In genomic region chr1:151790071-151790939, GRCh38 we compare ENCODE assay signal across 8 cellular contexts. TPM values are rescaled to one million over a fixed set of nuclear protein-coding genes. Genes with fewer than 3 reads are reported as not detected.
DNase-seq lines count a peak whose midpoint lies in the region; ATAC-seq and TF ChIP-seq lines count a peak whose summit lies in the region.

A gene with protein sequence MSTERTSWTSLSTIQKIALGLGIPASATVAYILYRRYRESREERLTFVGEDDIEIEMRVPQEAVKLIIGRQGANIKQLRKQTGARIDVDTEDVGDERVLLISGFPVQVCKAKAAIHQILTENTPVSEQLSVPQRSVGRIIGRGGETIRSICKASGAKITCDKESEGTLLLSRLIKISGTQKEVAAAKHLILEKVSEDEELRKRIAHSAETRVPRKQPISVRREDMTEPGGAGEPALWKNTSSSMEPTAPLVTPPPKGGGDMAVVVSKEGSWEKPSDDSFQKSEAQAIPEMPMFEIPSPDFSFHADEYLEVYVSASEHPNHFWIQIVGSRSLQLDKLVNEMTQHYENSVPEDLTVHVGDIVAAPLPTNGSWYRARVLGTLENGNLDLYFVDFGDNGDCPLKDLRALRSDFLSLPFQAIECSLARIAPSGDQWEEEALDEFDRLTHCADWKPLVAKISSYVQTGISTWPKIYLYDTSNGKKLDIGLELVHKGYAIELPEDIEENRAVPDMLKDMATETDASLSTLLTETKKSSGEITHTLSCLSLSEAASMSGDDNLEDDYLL (minus strand): TSS chr1:151790500. CDS start chr1:151783022, 7,478 bp downstream.

- peak within 1 kb of the TSS; percentile 98 for H3K27ac Mint-ChIP-seq in activated naive CD8-positive, alpha-beta T cell treated with anti-CD3 and anti-CD28 coated beads, Interleukin-2, amount 50 U/mL, for 24 hours
- peak within 1 kb of the TSS; percentile 92 for H3K27ac Mint-ChIP-seq in type B pancreatic cell

- WGBS in trophoblast cell (ENCODE audit: extremely low coverage, insufficient coverage, insufficient read length), result no CpG with 5 or more reads among the region's 58 CpGs

- H4K8ac ChIP-seq in trophoblast cell (ENCODE audit: low read depth, low read length), result peak within 1 kb of the TSS; percentile 90

- peak within 1 kb of the TSS; percentile 59 for H3K4ac ChIP-seq in trophoblast cell (ENCODE audit: low read depth, low read length)

- H3K36me3 ChIP-seq in trophoblast cell (ENCODE audit: control insufficient read depth in 1 of 2, insufficient read depth in 2 of 2, low read length in 2 of 2), result no peaks in the 10 kb centered on the region

- peaks cover 3% of the 10 kb centered on the region for H3K27me3 Mint-ChIP-seq in activated naive CD8-positive, alpha-beta T cell treated with anti-CD3 and anti-CD28 coated beads, Interleukin-2, amount 50 U/mL, for 24 hours
- H3K27me3 Mint-ChIP-seq in type B pancreatic cell, result peaks cover 19% of the 10 kb centered on the region

- H3K4me2 ChIP-seq in trophoblast cell (ENCODE audit: low read length), result peak within 1 kb of the TSS; percentile 88

- TF ChIP-seq CTCF in GM12872 (IDR thresholded peaks at IDR 0.05; ENCODE audit: insufficient read depth, low read depth, low read length) (peak; percentile 28; the same call in 1 of the 3 replicates), type B pancreatic cell (conservative IDR thresholded peaks at IDR 0.05) (peak; percentile 58)

- no peak within 1 kb of the TSS for H2AK5ac ChIP-seq in trophoblast cell (ENCODE audit: low read length)

- peaks cover 5% of the 10 kb centered on the region for H3K79me1 ChIP-seq in trophoblast cell (ENCODE audit: low read length)

- peak within 1 kb of the TSS; percentile 100 for H3K4me3 Mint-ChIP-seq in activated naive CD8-positive, alpha-beta T cell treated with anti-CD3 and anti-CD28 coated beads, Interleukin-2, amount 50 U/mL, for 24 hours
- H3K4me3 Mint-ChIP-seq in type B pancreatic cell, result peak within 1 kb of the TSS; percentile 97

- peaks cover 8% of the 10 kb centered on the region for H3K36me3 Mint-ChIP-seq in activated naive CD8-positive, alpha-beta T cell treated with anti-CD3 and anti-CD28 coated beads, Interleukin-2, amount 50 U/mL, for 24 hours (ENCODE audit: low read depth)
- peaks cover 4% of the 10 kb centered on the region for H3K36me3 Mint-ChIP-seq in type B pancreatic cell

- peak within 1 kb of the TSS; percentile 99 for H2AFZ ChIP-seq in trophoblast cell (ENCODE audit: insufficient read depth, low read length, poor library complexity)

- H3K4me1 ChIP-seq in trophoblast cell (ENCODE audit: control insufficient read depth in 1 of 2, insufficient read depth in 2 of 2, low read length in 2 of 2), result peaks cover 2% of the 10 kb centered on the region in 2 experiments

- peak within 1 kb of the TSS; percentile 76 for H3K4me3 ChIP-seq in trophoblast cell (ENCODE audit: low read depth, low read length)

- DNase-seq in NCI-H128 (lab: John Stamatoyannopoulos, UW; ENCODE audit: unreplicated experiment) (peak; percentile 99), SW480 (ENCODE audit: low spot score) (peak; percentile 99), cardiac septum (ENCODE audit: low spot score) (peak; percentile 99), trophoblast cell (peak; percentile 99), type B pancreatic cell (ENCODE audit: extremely low spot score, unreplicated experiment) (peak; percentile 98)
- peak; percentile 98 for DNase-seq in activated naive CD8-positive, alpha-beta T cell treated with anti-CD3 and anti-CD28 coated beads, Interleukin-2, amount 50 U/mL, for 24 hours

- H3K27me3 ChIP-seq in trophoblast cell (ENCODE audit: insufficient read depth, low read length), result no peaks in the 10 kb centered on the region

- peak within 1 kb of the TSS; percentile 75 for H3K14ac ChIP-seq in trophoblast cell (ENCODE audit: low read length)

- peak within 1 kb of the TSS; percentile 67 for H4K12ac ChIP-seq in trophoblast cell (ENCODE audit: low read depth, low read length)

- H2BK5ac ChIP-seq in trophoblast cell (ENCODE audit: low read depth, low read length, poor library complexity), result peak within 1 kb of the TSS; percentile 42

- peak within 1 kb of the TSS; percentile 32 for H2BK120ac ChIP-seq in trophoblast cell (ENCODE audit: insufficient read depth, low read length, poor library complexity)

- ATAC-seq in HG02759 (IDR thresholded peaks at IDR 0.05; ENCODE audit: unreplicated experiment), result peak; percentile 97
- ATAC-seq in activated naive CD8-positive, alpha-beta T cell treated with anti-CD3 and anti-CD28 coated beads, Interleukin-2, amount 50 U/mL, for 24 hours, result peak; percentile 99

- intact Hi-C loops in cardiac septum (cut with DNase I), result loop anchor here (2.0 kb wide), 1 partner anchor 42 kb away; no protein-coding TSS in a partner anchor

- H4K91ac ChIP-seq in trophoblast cell (ENCODE audit: low read depth, low read length), result peak within 1 kb of the TSS; percentile 33

- H2BK12ac ChIP-seq in trophoblast cell (ENCODE audit: low read length), result no peak within 1 kb of the TSS

- peaks cover 6% of the 10 kb centered on the region for H3K79me2 ChIP-seq in trophoblast cell (ENCODE audit: control insufficient read depth, insufficient read depth, low read length, poor library complexity)

- peak within 1 kb of the TSS; percentile 51 for H3K18ac ChIP-seq in trophoblast cell (ENCODE audit: low read length)

- H3K9me3 Mint-ChIP-seq in activated naive CD8-positive, alpha-beta T cell treated with anti-CD3 and anti-CD28 coated beads, Interleukin-2, amount 50 U/mL, for 24 hours, result no peaks in the 10 kb centered on the region
- no peaks in the 10 kb centered on the region for H3K9me3 Mint-ChIP-seq in type B pancreatic cell

- peaks cover 27% of the 10 kb centered on the region for H3K4me1 Mint-ChIP-seq in activated naive CD8-positive, alpha-beta T cell treated with anti-CD3 and anti-CD28 coated beads, Interleukin-2, amount 50 U/mL, for 24 hours
- peaks cover 7% of the 10 kb centered on the region for H3K4me1 Mint-ChIP-seq in type B pancreatic cell (ENCODE audit: unreplicated experiment)

- peak within 1 kb of the TSS; percentile 3 for H3K9ac ChIP-seq in trophoblast cell (ENCODE audit: low read length)

- H3K27ac ChIP-seq in trophoblast cell (ENCODE audit: low read depth, low read length), result peak within 1 kb of the TSS; percentile 10

- no peak within 1 kb of the TSS for H3K23ac ChIP-seq in trophoblast cell (ENCODE audit: low read length)

- no peaks in the 10 kb centered on the region for H3K9me3 ChIP-seq in trophoblast cell (ENCODE audit: insufficient read depth, low read depth, low read length)

RNA-seq across cellular contexts. Expression of the gene that starts here (rescaled TPM):
- total RNA-seq in cardiac septum, result 6.0 TPM
- polyA plus RNA-seq in trophoblast cell (2013), result 6.6 and 7.2 TPM in 2 replicates
- total RNA-seq in type B pancreatic cell (ENCODE audit: low replicate concordance), result 8.9 and 10.0 TPM in 2 replicates

Comparison
In these comparisons a context has a peak if more than half of its experiments do, and no peak if none do; other contexts are left out.
1. Peak in every context shown above with its lines: DNase-seq, ATAC-seq, H3K4me3 ChIP-seq and H3K27ac ChIP-seq.